In genomic region chr5:75639912-75640311, GRCh38 we compare ENCODE assay signal across 18 cellular contexts. TPM values are rescaled to one million over a fixed set of nuclear protein-coding genes. Genes with fewer than 3 reads are reported as not detected.
DNase-seq lines count a peak whose midpoint lies in the region; ATAC-seq, FAIRE-seq and TF ChIP-seq lines count a peak whose summit lies in the region.
"Had no signal": no experiment of that assay in that cellular context is flagged by ENCODE, and none has a peak within 500 bp of the region (broad histone marks: within the 10 kb centered on the region; RNA-seq: fewer than 3 reads in every experiment).

No MANE protein-coding gene starts in this region.

- no peak overlapping the region for H3K23ac ChIP-seq in mesenchymal stem cell (ENCODE audit: low read length in 2 of 2)

- no peak overlapping the region for H2BK120ac ChIP-seq in mesenchymal stem cell (ENCODE audit: low read depth, low read length)

- H3K27me3 Mint-ChIP-seq in astrocyte (ENCODE audit: low read depth, unreplicated experiment): no peaks in the 10 kb centered on the region
- peaks cover 2% of the 10 kb centered on the region for H3K27me3 Mint-ChIP-seq in activated T-helper 1 cell treated with anti-CD3 and anti-CD28 coated beads, Interleukin-12 subunit alpha, Interleukin-12 subunit beta, Interleukin-2, Interleukin-4 antibody, amounts not matched to agents 30 ng/mL and 10 ng/mL and 1 ng/mL, durations not matched to agents 14 hours and 24 hours and 36 hours (ENCODE audit: insufficient read depth)
- H3K27me3 Mint-ChIP-seq: CD4-positive, alpha-beta T cell had no signal

- POLR2A ChIA-PET in HCT116 (lab: Charles Lee): no interaction called here
- POLR2A ChIA-PET in endothelial cell of umbilical vein (lab: Charles Lee): no interaction called here

- H3K4me1 ChIP-seq in HCT116 (ENCODE audit: control insufficient read depth in 1 of 2, insufficient read depth in 2 of 2, low read length in 2 of 2) (peaks cover 0 to 13% of the 10 kb centered on the region in 2 experiments; a peak in 2 of 4 replicates), astrocyte (ENCODE audit: insufficient read depth, low read length) (peaks cover 14% of the 10 kb centered on the region), endothelial cell of umbilical vein (ENCODE audit: control insufficient read depth, extremely low read depth, insufficient read depth, low read length) (peaks cover 18% of the 10 kb centered on the region), mesenchymal stem cell (ENCODE audit: control insufficient read depth, insufficient read depth, low read depth, low read length) (peaks cover 1% of the 10 kb centered on the region)

- H3K18ac ChIP-seq in mesenchymal stem cell (ENCODE audit: low read depth in 1 of 2, low read length in 2 of 2): no peak overlapping the region

- no peak overlapping the region for H2AK5ac ChIP-seq in mesenchymal stem cell (ENCODE audit: low read length, severe bottlenecking)

- no peaks in the 10 kb centered on the region for H3K9me1 ChIP-seq in endothelial cell of umbilical vein (replicated peaks; ENCODE audit: control insufficient read depth, extremely low read depth, insufficient read depth, low read length)

- no peak for TF ChIP-seq POLR2A in HCT116 (IDR thresholded peaks at IDR 0.05; ENCODE audit: borderline replicate concordance, extremely low read depth, insufficient read depth, insufficient read length)
- TF ChIP-seq POLR2A in endothelial cell of umbilical vein (IDR thresholded peaks at IDR 0.05; ENCODE audit: low read depth, low read length): no peak
- TF ChIP-seq POLR2A in lower leg skin (IDR thresholded peaks at IDR 0.05): no peak

- no peak overlapping the region for H3K4me3 Mint-ChIP-seq in astrocyte (ENCODE audit: unreplicated experiment)
- no peak overlapping the region for H3K4me3 Mint-ChIP-seq in activated T-helper 1 cell treated with anti-CD3 and anti-CD28 coated beads, Interleukin-12 subunit alpha, Interleukin-12 subunit beta, Interleukin-2, Interleukin-4 antibody, amounts not matched to agents 30 ng/mL and 10 ng/mL and 1 ng/mL, durations not matched to agents 14 hours and 24 hours and 36 hours
- H3K4me3 Mint-ChIP-seq: CD4-positive, alpha-beta T cell had no signal

- H3K14ac ChIP-seq in mesenchymal stem cell (ENCODE audit: low read length in 2 of 2): no peak overlapping the region

- TF ChIP-seq CTCF in HCT116 (IDR thresholded peaks at IDR 0.05 in 2 of 3, conservative IDR thresholded peaks at IDR 0.05 in 1 of 3; ENCODE audit: borderline replicate concordance in 1 of 3, insufficient read depth in 1 of 3, low read depth in 2 of 3, low read length in 2 of 3) (no peak), astrocyte (IDR thresholded peaks at IDR 0.05; ENCODE audit: insufficient read depth, low read depth, low read length) (no peak), endothelial cell of umbilical vein (IDR thresholded peaks at IDR 0.05; ENCODE audit: extremely low read depth in 1 of 2, insufficient read depth in 1 of 2, low read depth in 1 of 2, low read length in 2 of 2) (no peak), lower leg skin (IDR thresholded peaks at IDR 0.05) (no peak)

- no peaks in the 10 kb centered on the region for H3K27me3 ChIP-seq in HCT116 (ENCODE audit: insufficient read depth, low read length)
- H3K27me3 ChIP-seq in astrocyte (ENCODE audit: insufficient read depth, low read length): no peaks in the 10 kb centered on the region
- H3K27me3 ChIP-seq in endothelial cell of umbilical vein (ENCODE audit: control insufficient read depth in 2 of 2, insufficient read depth in 2 of 2, low read length in 2 of 2): no peaks in the 10 kb centered on the region
- H3K27me3 ChIP-seq in mesenchymal stem cell (ENCODE audit: control insufficient read depth in 1 of 2, insufficient read depth in 1 of 2, low read length in 2 of 2): no peaks in the 10 kb centered on the region

- H4K20me1 ChIP-seq in HCT116 (ENCODE audit: insufficient read depth) (no peaks in the 10 kb centered on the region), astrocyte (ENCODE audit: insufficient read depth, low read length) (no peaks in the 10 kb centered on the region), endothelial cell of umbilical vein (replicated peaks; ENCODE audit: control insufficient read depth, extremely low read depth, insufficient read depth, low read length) (no peaks in the 10 kb centered on the region)

- H3K9me2 ChIP-seq in HCT116 (ENCODE audit: insufficient read depth): no peaks in the 10 kb centered on the region

- FAIRE-seq in astrocyte (lab: Jason Lieb, UNC): no peak
- no peak for FAIRE-seq in endothelial cell of umbilical vein (lab: Jason Lieb, UNC)

- H3K9ac ChIP-seq in HCT116 (ENCODE audit: low read length): no peak overlapping the region
- H3K9ac ChIP-seq in astrocyte (ENCODE audit: low read length): peak overlapping the region; percentile 41
- peak overlapping the region; percentile 80 for H3K9ac ChIP-seq in endothelial cell of umbilical vein (replicated peaks; ENCODE audit: extremely low read depth, insufficient read depth, low read length)
- no peak overlapping the region for H3K9ac ChIP-seq in mesenchymal stem cell (ENCODE audit: low read length)

- H2BK5ac ChIP-seq in mesenchymal stem cell (ENCODE audit: low read depth, low read length, poor library complexity, severe bottlenecking): no peak overlapping the region

- ATAC-seq in HCT116: no peak

- H3K27ac ChIP-seq in HCT116 (ENCODE audit: low read depth, low read length) (no peak overlapping the region), astrocyte (ENCODE audit: low read depth, low read length) (peak overlapping the region; percentile 83), endothelial cell of umbilical vein (ENCODE audit: insufficient read depth, low read depth, low read length) (peak overlapping the region; percentile 98), mesenchymal stem cell (ENCODE audit: low read length, poor library complexity, severe bottlenecking) (peak overlapping the region; percentile 60)

- RAD21 ChIA-PET in HCT116 (lab: Charles Lee; ENCODE audit: low non-redundant PET in 1 of 2, low total read pairs in 2 of 2, uncharacterized antibody in 2 of 2, unreplicated experiment in 2 of 2): no interaction called here

- H3K79me2 ChIP-seq in HCT116 (ENCODE audit: insufficient read depth, low read length) (no peaks in the 10 kb centered on the region), astrocyte (ENCODE audit: insufficient read depth, low read length) (no peaks in the 10 kb centered on the region), endothelial cell of umbilical vein (ENCODE audit: control insufficient read depth, insufficient read depth, low read length) (no peaks in the 10 kb centered on the region)

- dilution Hi-C loops in endothelial cell of umbilical vein (cut with MboI; ENCODE audit: extremely low pct_ligation_motif_present, low sequenced_read_pairs): no loop called here

- H3K36me3 ChIP-seq in HCT116 (ENCODE audit: control insufficient read depth in 1 of 2, insufficient read depth in 2 of 2, low read length in 2 of 2) (no peaks in the 10 kb centered on the region), astrocyte (ENCODE audit: insufficient read depth, low read length) (no peaks in the 10 kb centered on the region), endothelial cell of umbilical vein (ENCODE audit: control insufficient read depth in 2 of 2, extremely low read depth in 1 of 2, insufficient read depth in 2 of 2, low read length in 2 of 2) (no peaks in the 10 kb centered on the region), mesenchymal stem cell (ENCODE audit: control insufficient read depth in 1 of 2, insufficient read depth in 2 of 2, low read depth in 1 of 2, low read length in 2 of 2) (peaks cover 0 to 3% of the 10 kb centered on the region in 2 experiments)

- H3K4ac ChIP-seq in mesenchymal stem cell (ENCODE audit: low read depth in 1 of 2, low read length in 2 of 2): no peak overlapping the region

- no peak overlapping the region for H3K4me3 ChIP-seq in HCT116 (replicated peaks in 1 of 2; ENCODE audit: low read depth in 1 of 2, low read length in 2 of 2)
- no peak overlapping the region for H3K4me3 ChIP-seq in astrocyte (ENCODE audit: insufficient read depth, low read depth, low read length)
- no peak overlapping the region for H3K4me3 ChIP-seq in endothelial cell of umbilical vein (replicated peaks in 1 of 3; ENCODE audit: insufficient read depth in 1 of 3, low read depth in 1 of 3, low read length in 3 of 3)
- no peak overlapping the region for H3K4me3 ChIP-seq in mesenchymal stem cell (ENCODE audit: insufficient read depth in 1 of 2, low read depth in 1 of 2, low read length in 2 of 2)
- no peak overlapping the region for H3K4me3 ChIP-seq in lower leg skin (ENCODE audit: low read depth, poor library complexity, severe bottlenecking)

- H3K4me2 ChIP-seq in HCT116 (ENCODE audit: low read length) (peak overlapping the region; percentile 22; the same call in 1 of the 2 replicates), astrocyte (ENCODE audit: low read length) (peak overlapping the region; percentile 56), endothelial cell of umbilical vein (ENCODE audit: insufficient read depth, low read length) (peak overlapping the region; percentile 99), mesenchymal stem cell (ENCODE audit: low read length, poor library complexity, severe bottlenecking) (no peak overlapping the region)

- no peak for DNase-seq in HCT116 (ENCODE audit: low read depth, low spot score)
- DNase-seq in astrocyte (ENCODE audit: low read depth): no peak
- no peak for DNase-seq in endothelial cell of umbilical vein (ENCODE audit: low read depth, low spot score)
- DNase-seq in mesenchymal stem cell: no peak
- DNase-seq in lower leg skin (ENCODE audit: low spot score in 2 of 2): no peak
- no peak for DNase-seq in NCI-H446 treated with DMSO at 0.1 percent for 48 hours (lab: John Stamatoyannopoulos, UW)
- no peak for DNase-seq in activated T-helper 1 cell treated with anti-CD3 and anti-CD28 coated beads, Interleukin-12 subunit alpha, Interleukin-12 subunit beta, Interleukin-2, Interleukin-4 antibody, amounts not matched to agents 30 ng/mL and 10 ng/mL and 1 ng/mL, durations not matched to agents 14 hours and 24 hours and 36 hours (ENCODE audit: low spot score)
- DNase-seq in stimulated activated CD4-positive, alpha-beta T cell treated with anti-CD3 and anti-CD28 coated beads, Interleukin-4, amount 100 ng/mL, for 4 hours: no peak
- DNase-seq: CD4-positive, alpha-beta T cell; DND-41; GF-D8; GOT3; MV-4-11; NCI-H1417 treated with DMSO at 0.1 percent for 48 hours; NCI-H2029 treated with DMSO at 0.1 percent for 48 hours; NCI-H526; NK-92 treated with Interleukin-12 subunit alpha and Interleukin-12 subunit beta, amount 100 ng/mL, for 24 hours; Right ventricle myocardium superior had no signal

- no peaks in the 10 kb centered on the region for H3K9me3 Mint-ChIP-seq in astrocyte (ENCODE audit: unreplicated experiment)
- H3K9me3 Mint-ChIP-seq in activated T-helper 1 cell treated with anti-CD3 and anti-CD28 coated beads, Interleukin-12 subunit alpha, Interleukin-12 subunit beta, Interleukin-2, Interleukin-4 antibody, amounts not matched to agents 30 ng/mL and 10 ng/mL and 1 ng/mL, durations not matched to agents 14 hours and 24 hours and 36 hours: no peaks in the 10 kb centered on the region
- H3K9me3 Mint-ChIP-seq: CD4-positive, alpha-beta T cell had no signal

- H3K27ac Mint-ChIP-seq in astrocyte (ENCODE audit: unreplicated experiment): peak overlapping the region; percentile 12
- H3K27ac Mint-ChIP-seq in activated T-helper 1 cell treated with anti-CD3 and anti-CD28 coated beads, Interleukin-12 subunit alpha, Interleukin-12 subunit beta, Interleukin-2, Interleukin-4 antibody, amounts not matched to agents 30 ng/mL and 10 ng/mL and 1 ng/mL, durations not matched to agents 14 hours and 24 hours and 36 hours: no peak overlapping the region
- H3K27ac Mint-ChIP-seq: CD4-positive, alpha-beta T cell had no signal

- no peak overlapping the region for H4K91ac ChIP-seq in mesenchymal stem cell (ENCODE audit: low read length)

- CTCF ChIA-PET in HCT116 (lab: Charles Lee): no interaction called here
- CTCF ChIA-PET in endothelial cell of umbilical vein (lab: Charles Lee): interaction anchor here (1.6 to 2.5 kb wide), 2 partner anchors 29 to 41 kb away, joined by 6 read pairs; no protein-coding TSS in a partner anchor

- H3K9me3 ChIP-seq in HCT116 (ENCODE audit: control insufficient read depth in 1 of 2, insufficient read depth in 1 of 2, low read depth in 1 of 2, low read length in 2 of 2) (no peaks in the 10 kb centered on the region), astrocyte (ENCODE audit: insufficient read depth, low read depth, low read length) (no peaks in the 10 kb centered on the region), endothelial cell of umbilical vein (replicated peaks; ENCODE audit: control insufficient read depth, insufficient read depth, low read length) (no peaks in the 10 kb centered on the region), mesenchymal stem cell (ENCODE audit: control insufficient read depth, low read length) (no peaks in the 10 kb centered on the region)

- no peak for TF ChIP-seq RAD21 in HCT116 (IDR thresholded peaks at IDR 0.05; ENCODE audit: low read depth)

- no peak overlapping the region for H2BK12ac ChIP-seq in mesenchymal stem cell (ENCODE audit: low read length in 2 of 2)

- BruUV-seq in HCT116 (replicated peaks; lab: Mats Ljungman, UMichigan) (no TSS peak), endothelial cell of umbilical vein (replicated peaks; lab: Mats Ljungman, UMichigan) (TSS peak; percentile 52)

- peaks cover 7% of the 10 kb centered on the region for H3K4me1 Mint-ChIP-seq in astrocyte (ENCODE audit: low read depth, unreplicated experiment)
- H3K4me1 Mint-ChIP-seq in activated T-helper 1 cell treated with anti-CD3 and anti-CD28 coated beads, Interleukin-12 subunit alpha, Interleukin-12 subunit beta, Interleukin-2, Interleukin-4 antibody, amounts not matched to agents 30 ng/mL and 10 ng/mL and 1 ng/mL, durations not matched to agents 14 hours and 24 hours and 36 hours (ENCODE audit: low read depth): no peaks in the 10 kb centered on the region

- H2AFZ ChIP-seq in HCT116 (ENCODE audit: low read depth, low read length, poor library complexity, severe bottlenecking): no peak overlapping the region
- no peak overlapping the region for H2AFZ ChIP-seq in astrocyte (ENCODE audit: low read depth, low read length)
- peak overlapping the region; percentile 34 for H2AFZ ChIP-seq in endothelial cell of umbilical vein (ENCODE audit: low read depth, low read length)
- no peak overlapping the region for H2AFZ ChIP-seq in mesenchymal stem cell (ENCODE audit: low read depth, low read length)

- H4K8ac ChIP-seq in mesenchymal stem cell (ENCODE audit: low read length): no peak overlapping the region

- no peak overlapping the region for H2BK15ac ChIP-seq in mesenchymal stem cell (ENCODE audit: low read depth, poor library complexity, severe bottlenecking)

- no peaks in the 10 kb centered on the region for H3K79me1 ChIP-seq in mesenchymal stem cell (replicated peaks; ENCODE audit: low read length, poor library complexity, severe bottlenecking)

- H3K36me3 Mint-ChIP-seq in astrocyte (ENCODE audit: low read depth, unreplicated experiment): peaks cover 2% of the 10 kb centered on the region
- no peaks in the 10 kb centered on the region for H3K36me3 Mint-ChIP-seq in activated T-helper 1 cell treated with anti-CD3 and anti-CD28 coated beads, Interleukin-12 subunit alpha, Interleukin-12 subunit beta, Interleukin-2, Interleukin-4 antibody, amounts not matched to agents 30 ng/mL and 10 ng/mL and 1 ng/mL, durations not matched to agents 14 hours and 24 hours and 36 hours (ENCODE audit: low read depth)

- intact Hi-C loops in HCT116 (cut with micrococcal nuclease) (no loop called here), endothelial cell of umbilical vein (cut with micrococcal nuclease) (loop anchor here (5.0 kb wide), 1 partner anchor 37 kb away; no protein-coding TSS in a partner anchor), lower leg skin (cut with DNase I; ENCODE audit: low total_unique reads) (no loop called here)
- intact Hi-C loops in activated T-helper 1 cell treated with anti-CD3 and anti-CD28 coated beads, Interleukin-12 subunit alpha, Interleukin-12 subunit beta, Interleukin-2, Interleukin-4 antibody, amounts not matched to agents 30 ng/mL and 10 ng/mL and 1 ng/mL, durations not matched to agents 14 hours and 24 hours and 36 hours (cut with micrococcal nuclease): no loop called here

- WGBS in mesenchymal stem cell: 85% methylated on average over 2 of the region's 3 CpGs
- 77 to 83% methylated on average over 3 of the region's 3 CpGs for WGBS in lower leg skin, 2 donors

RNA-seq across cellular contexts. Expression of gene ANKDD1B, which starts 28.7 kb away (rescaled TPM):
- total RNA-seq in HCT116 (2021; ENCODE audit: unreplicated experiment): 0.84 TPM
- 0.10 and 0.18 TPM in 2 replicates for polyA plus RNA-seq in HCT116 (2012)
- 0.41 and 0.59 TPM in 2 replicates for total RNA-seq in astrocyte
- total RNA-seq in endothelial cell of umbilical vein: 0.65 and 0.71 TPM in 2 replicates
- polyA plus RNA-seq in endothelial cell of umbilical vein: 0.05 and 0.15 TPM in 2 replicates
- polyA plus RNA-seq in endothelial cell of umbilical vein (2011; cell fraction: cytosol; rRNA removed): 0.06 and 0.10 TPM in 2 replicates
- 1.7 and 2.4 TPM in 2 replicates for polyA plus RNA-seq in endothelial cell of umbilical vein (2011; cell fraction: nucleus; rRNA removed)
- 0.20 TPM in 1 of 2 replicates, not detected in the other for polyA plus RNA-seq in endothelial cell of umbilical vein (2012)
- polyA minus RNA-seq in endothelial cell of umbilical vein: 0.46 and 0.76 TPM in 2 replicates
- polyA minus RNA-seq in endothelial cell of umbilical vein (2011; cell fraction: cytosol; rRNA and poly(A)+ RNA removed): not detected
- polyA minus RNA-seq in endothelial cell of umbilical vein (2011; cell fraction: nucleus; rRNA and poly(A)+ RNA removed): 0.34 and 3.0 TPM in 2 replicates
- 0.07 TPM for polyA plus RNA-seq in mesenchymal stem cell (2013, experiment 1 of 2)
- 0.08 TPM for polyA plus RNA-seq in mesenchymal stem cell (2013, experiment 2 of 2)
- total RNA-seq in lower leg skin: 1 to 10 TPM in 1 of 4 donors, under 1 TPM in 2, not detected in 1; 0.21 to 1.1 (median 0.45) TPM
- total RNA-seq in activated T-helper 1 cell treated with anti-CD3 and anti-CD28 coated beads, Interleukin-12 subunit alpha, Interleukin-12 subunit beta, Interleukin-2, Interleukin-4 antibody, amounts not matched to agents 30 ng/mL and 10 ng/mL and 1 ng/mL, durations not matched to agents 14 hours and 24 hours and 36 hours: 0.18 and 0.22 TPM in 2 replicates
- total RNA-seq: Right ventricle myocardium superior had no signal

Comparison
In these comparisons a context has a peak if more than half of its experiments do, and no peak if none do; other contexts are left out.
1. H3K9ac ChIP-seq: peak in astrocyte (single experiment) and endothelial cell of umbilical vein (single experiment); none in HCT116 (single experiment) and mesenchymal stem cell (single experiment).